ENCODE assay signal across 13 cellular contexts in the genomic region with DNA sequence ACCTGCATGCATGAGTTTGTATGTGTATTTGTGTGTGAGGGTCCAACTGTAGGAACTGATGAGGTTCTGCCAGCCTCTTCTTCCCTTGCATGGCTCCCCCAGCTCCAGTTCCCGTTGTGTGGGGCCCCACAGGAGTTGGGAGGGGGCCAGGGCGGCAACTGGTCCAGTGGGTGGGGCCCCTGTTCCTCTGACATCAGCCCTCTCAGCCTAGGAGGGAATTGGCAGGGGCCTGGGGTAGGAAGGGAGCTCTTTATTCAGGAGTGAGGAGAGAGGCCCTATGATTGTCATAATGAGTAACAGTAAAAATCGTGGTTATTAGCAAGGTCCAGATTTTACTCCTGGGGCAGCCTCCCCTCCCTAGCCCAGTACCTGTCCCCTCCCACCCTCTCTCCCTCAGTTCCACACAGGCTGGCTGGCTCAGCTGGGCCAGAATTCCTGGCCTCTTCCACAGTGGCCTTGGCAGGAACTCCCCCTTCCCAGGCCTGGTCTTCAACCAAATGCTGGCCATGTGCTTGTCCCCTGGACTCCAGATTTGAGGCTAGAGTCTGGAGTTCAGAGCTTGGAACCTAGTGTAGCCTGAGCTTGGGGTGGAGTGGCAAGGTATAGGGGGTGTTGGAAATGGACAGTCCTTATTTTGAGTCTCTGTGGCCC. TPM values are rescaled to one million over a fixed set of nuclear protein-coding genes. Genes with fewer than 3 reads are reported as not detected.
A peak's percentile ranks its signal among the peaks of the same experiment; 100 is the strongest.
DNase-seq lines count a peak whose midpoint lies in the region; ATAC-seq and TF ChIP-seq lines count a peak whose summit lies in the region.
"Had no signal": no experiment of that assay in that cellular context is flagged by ENCODE, and none has a peak within 500 bp of the region (broad histone marks: within the 10 kb centered on the region; RNA-seq: fewer than 3 reads in every experiment).

No MANE protein-coding gene starts in this region.

- H3K4me3 Mint-ChIP-seq in activated T-helper 17 cell treated with anti-CD3 and anti-CD28 coated beads, Interleukin-2, amount 50 U/mL, for 72 hours = peak overlapping the region; percentile 98
- no peak overlapping the region for H3K4me3 Mint-ChIP-seq in stimulated activated memory B cell treated with anti-CD40 and anti-IgM and Interleukin-4, amounts not matched to agents 10 μg/mL and 1 μg/mL and 100 μg/mL, for 72 hours
- H3K4me3 Mint-ChIP-seq: type B pancreatic cell had no signal

- no peak for TF ChIP-seq RAD21 in SK-N-SH (IDR thresholded peaks at IDR 0.05; ENCODE audit: low read length)

- TF ChIP-seq EP300 in SK-N-SH (IDR thresholded peaks at IDR 0.05; ENCODE audit: borderline replicate concordance in 1 of 2, low read depth in 1 of 2, low read length in 1 of 2) = no peak

- no peak for ATAC-seq in SK-N-SH treated with all-trans-retinoic acid at 6 μM for 48 hours
- ATAC-seq in activated T-helper 17 cell treated with anti-CD3 and anti-CD28 coated beads, Interleukin-2, amount 50 U/mL, for 72 hours (replicated peaks) = no peak
- peak in 1 of 2 donors; percentile 6 for ATAC-seq in right cardiac atrium
- no peak for ATAC-seq in stimulated activated memory B cell treated with anti-CD40 and anti-IgM and Interleukin-4, amounts not matched to agents 10 μg/mL and 1 μg/mL and 100 μg/mL, for 72 hours
- ATAC-seq in HG03521 (IDR thresholded peaks at IDR 0.05; ENCODE audit: unreplicated experiment) = no peak
- ATAC-seq in GM18867 (IDR thresholded peaks at IDR 0.05; ENCODE audit: unreplicated experiment) = no peak
- ATAC-seq: PC-3 had no signal

- H3K27ac Mint-ChIP-seq in activated T-helper 17 cell treated with anti-CD3 and anti-CD28 coated beads, Interleukin-2, amount 50 U/mL, for 72 hours = peak overlapping the region; percentile 100
- H3K27ac Mint-ChIP-seq in stimulated activated memory B cell treated with anti-CD40 and anti-IgM and Interleukin-4, amounts not matched to agents 10 μg/mL and 1 μg/mL and 100 μg/mL, for 72 hours = peak overlapping the region; percentile 98
- H3K27ac Mint-ChIP-seq: type B pancreatic cell had no signal

- H3K27me3 ChIP-seq in SK-N-SH (ENCODE audit: insufficient read depth) (no peaks in the 10 kb centered on the region), right cardiac atrium (ENCODE audit: control insufficient read depth, insufficient read depth) (no peaks in the 10 kb centered on the region)

- H3K9me3 ChIP-seq in SK-N-SH (no peaks in the 10 kb centered on the region), right cardiac atrium (ENCODE audit: control insufficient read depth, low read length) (no peaks in the 10 kb centered on the region)

- no peaks in the 10 kb centered on the region for H3K9me2 ChIP-seq in SK-N-SH

- H3K4me1 ChIP-seq in SK-N-SH (ENCODE audit: control insufficient read depth in 1 of 2, insufficient read depth in 2 of 2, low read depth in 1 of 2, low read length in 1 of 2) (peaks cover 74 to 87% of the 10 kb centered on the region in 2 experiments), right cardiac atrium (ENCODE audit: control insufficient read depth, insufficient read depth, low read length) (peaks cover 65% of the 10 kb centered on the region)

- peaks cover 64% of the 10 kb centered on the region for H3K36me3 Mint-ChIP-seq in activated T-helper 17 cell treated with anti-CD3 and anti-CD28 coated beads, Interleukin-2, amount 50 U/mL, for 72 hours (ENCODE audit: low read depth)
- peaks cover 22% of the 10 kb centered on the region for H3K36me3 Mint-ChIP-seq in stimulated activated memory B cell treated with anti-CD40 and anti-IgM and Interleukin-4, amounts not matched to agents 10 μg/mL and 1 μg/mL and 100 μg/mL, for 72 hours

- CTCF ChIA-PET in SK-N-SH (lab: Yijun Ruan, JAX) = interaction anchor here (1.0 to 57.6 kb wide), 4 partner anchors 15 to 88 kb away, joined by 3 to 1706 read pairs (median 88); partner anchors contain the start of genes CDC6 and RARA

- POLR2A ChIA-PET in SK-N-SH (lab: Yijun Ruan, JAX) = interaction anchor here (0.8 to 1.6 kb wide), 2 partner anchors 18 to 23 kb away, joined by 3 to 4 read pairs; no protein-coding TSS in a partner anchor

- peak overlapping the region; percentile 14 to 45; a peak in 3 of 4 replicates for H3K27ac ChIP-seq in SK-N-SH (ENCODE audit: low read depth in 2 of 2, low read length in 1 of 2)
- peak overlapping the region; percentile 61 for H3K27ac ChIP-seq in right cardiac atrium (ENCODE audit: low read length)

- H3K27me3 Mint-ChIP-seq in activated T-helper 17 cell treated with anti-CD3 and anti-CD28 coated beads, Interleukin-2, amount 50 U/mL, for 72 hours = no peaks in the 10 kb centered on the region
- H3K27me3 Mint-ChIP-seq in stimulated activated memory B cell treated with anti-CD40 and anti-IgM and Interleukin-4, amounts not matched to agents 10 μg/mL and 1 μg/mL and 100 μg/mL, for 72 hours = no peaks in the 10 kb centered on the region
- H3K27me3 Mint-ChIP-seq: type B pancreatic cell had no signal

- intact Hi-C loops in right cardiac atrium (cut with DNase I) = no loop called here

- no peak overlapping the region for H3K9ac ChIP-seq in SK-N-SH

- peaks cover 73% of the 10 kb centered on the region for H4K20me1 ChIP-seq in SK-N-SH (ENCODE audit: insufficient read depth)

- no peaks in the 10 kb centered on the region for H3K9me3 Mint-ChIP-seq in activated T-helper 17 cell treated with anti-CD3 and anti-CD28 coated beads, Interleukin-2, amount 50 U/mL, for 72 hours
- no peaks in the 10 kb centered on the region for H3K9me3 Mint-ChIP-seq in stimulated activated memory B cell treated with anti-CD40 and anti-IgM and Interleukin-4, amounts not matched to agents 10 μg/mL and 1 μg/mL and 100 μg/mL, for 72 hours
- H3K9me3 Mint-ChIP-seq: type B pancreatic cell had no signal

- no peak overlapping the region for H2AFZ ChIP-seq in SK-N-SH (ENCODE audit: low read depth)

- H3K79me2 ChIP-seq in SK-N-SH (ENCODE audit: insufficient read depth) = peaks cover 98% of the 10 kb centered on the region

- H3K4me3 ChIP-seq in SK-N-SH (ENCODE audit: low read depth in 2 of 2, low read length in 1 of 2) (no peak overlapping the region), right cardiac atrium (ENCODE audit: low read length) (no peak overlapping the region)

- peaks cover 25% of the 10 kb centered on the region for H3F3A ChIP-seq in SK-N-SH (replicated peaks; ENCODE audit: insufficient read depth)

- H3K4me1 Mint-ChIP-seq in activated T-helper 17 cell treated with anti-CD3 and anti-CD28 coated beads, Interleukin-2, amount 50 U/mL, for 72 hours = peaks cover 59% of the 10 kb centered on the region
- peaks cover 97% of the 10 kb centered on the region for H3K4me1 Mint-ChIP-seq in stimulated activated memory B cell treated with anti-CD40 and anti-IgM and Interleukin-4, amounts not matched to agents 10 μg/mL and 1 μg/mL and 100 μg/mL, for 72 hours

- TF ChIP-seq CTCF in SK-N-SH (IDR thresholded peaks at IDR 0.05) = no peak

- no peak for DNase-seq in SK-N-SH
- DNase-seq in right cardiac atrium = peak; percentile 83 to 92 (median 89)
- DNase-seq in hepatic stellate cell (ENCODE audit: low spot score) = no peak
- DNase-seq: kidney; PC-3; stimulated activated CD4-positive, alpha-beta T cell treated with anti-CD3 and anti-CD28 coated beads, Interleukin-15, amount 100 ng/mL, for 24 hours had no signal

- H3K36me3 ChIP-seq in SK-N-SH (replicated peaks in 1 of 2; ENCODE audit: control insufficient read depth in 1 of 2, insufficient read depth in 2 of 2, low read length in 1 of 2) = peaks cover 3 to 4% of the 10 kb centered on the region in 2 experiments

- H3K4me2 ChIP-seq in SK-N-SH = no peak overlapping the region; the same call in 1 of the 2 replicates

- WGBS in SK-N-SH (ENCODE audit: low lambda C conversion rate) = 62% methylated on average over 2 of the region's 3 CpGs
- WGBS in right cardiac atrium = 9% methylated on average over 3 of the region's 3 CpGs

TF ChIP-seq in SK-N-SH, 30 proteins besides CTCF, POLR2A, EP300 and RAD21:
- TF ChIP-seq MAX (IDR thresholded peaks at IDR 0.05; ENCODE audit: low read depth) (peak; percentile 58; the same call in 1 of the 2 replicates), NRF1 (IDR thresholded peaks at IDR 0.05; ENCODE audit: low read depth, low read length) (no peak), MXI1 (IDR thresholded peaks at IDR 0.05; ENCODE audit: low read depth, low read length) (peak; percentile 30; the same call in 1 of the 2 replicates)

TF ChIP-seq in SK-N-SH treated with all-trans-retinoic acid at 6 μM for 48 hours, 23 proteins besides CTCF, POLR2A, EP300 and RAD21 (continues in another document):
- TF ChIP-seq ARNTL (CRISPR knock-in tag; IDR thresholded peaks at IDR 0.05; ENCODE audit: borderline replicate concordance, low read depth) (no peak), PPARA (CRISPR knock-in tag; IDR thresholded peaks at IDR 0.05; ENCODE audit: borderline replicate concordance) (no peak), TCF4 (CRISPR knock-in tag; IDR thresholded peaks at IDR 0.05; ENCODE audit: borderline replicate concordance) (no peak), GLIS3 (CRISPR knock-in tag; IDR thresholded peaks at IDR 0.05) (no peak), ZNF70 (CRISPR knock-in tag; IDR thresholded peaks at IDR 0.05) (no peak)

RNA-seq across cellular contexts. Expression of gene RARA, which starts 18.9 kb away (rescaled TPM):
- polyA plus RNA-seq in SK-N-SH (2012; rRNA removed) (8.9 and 13.3 TPM in 2 replicates), right cardiac atrium (28.3 TPM)
- 6.9 and 9.6 TPM in 2 replicates for polyA plus RNA-seq in SK-N-SH (2012; cell fraction: cytosol; rRNA removed)
- polyA plus RNA-seq in SK-N-SH (2012; cell fraction: nucleus; rRNA removed) = 13.2 and 15.0 TPM in 2 replicates
- 10 to 100 TPM; 43.7 to 61.9 TPM for total RNA-seq in activated T-helper 17 cell treated with anti-CD3 and anti-CD28 coated beads, Interleukin-2, amount 50 U/mL, for 72 hours
- 10 to 100 TPM; 26.2 to 39.0 (median 29.1) TPM for total RNA-seq in right cardiac atrium

RNA-seq across cellular contexts. Expression of gene GJD3, which starts 36.7 kb away (rescaled TPM):
- polyA plus RNA-seq in SK-N-SH (2012; rRNA removed) (not detected in 2 replicates), right cardiac atrium (0.27 TPM)
- not detected in 2 replicates for polyA plus RNA-seq in SK-N-SH (2012; cell fraction: cytosol; rRNA removed)
- not detected in 2 replicates for polyA plus RNA-seq in SK-N-SH (2012; cell fraction: nucleus; rRNA removed)
- total RNA-seq in activated T-helper 17 cell treated with anti-CD3 and anti-CD28 coated beads, Interleukin-2, amount 50 U/mL, for 72 hours = not detected
- total RNA-seq in right cardiac atrium = 1 to 10 TPM in 1 of 4 donors, under 1 TPM in 3; 0.74 to 1.4 (median 0.86) TPM
- total RNA-seq: activated CD8-positive, alpha-beta memory T cell treated with anti-CD3 and anti-CD28 coated beads for 36 hours; PC-3 had no signal

RNA-seq across cellular contexts. Expression of gene CDC6, which starts 40.2 kb away (rescaled TPM):
- 12.7 and 12.8 TPM in 2 replicates for polyA plus RNA-seq in SK-N-SH (2012; rRNA removed)
- polyA plus RNA-seq in SK-N-SH (2012; cell fraction: cytosol; rRNA removed) = 15.2 and 16.8 TPM in 2 replicates
- 8.3 and 11.7 TPM in 2 replicates for polyA plus RNA-seq in SK-N-SH (2012; cell fraction: nucleus; rRNA removed)
- 100 to 1,000 TPM in 1 of 2 donors, 10 to 100 TPM in 1; 60.9 to 101 TPM for total RNA-seq in activated T-helper 17 cell treated with anti-CD3 and anti-CD28 coated beads, Interleukin-2, amount 50 U/mL, for 72 hours
- total RNA-seq in right cardiac atrium = 1 to 10 TPM; 1.0 to 1.8 (median 1.3) TPM
- polyA plus RNA-seq in right cardiac atrium = 0.36 TPM

Comparison
In these comparisons a context has a peak if more than half of its experiments do, and no peak if none do; other contexts are left out.
1. DNase-seq: peak in right cardiac atrium (3 of 3); none in SK-N-SH (single experiment) and hepatic stellate cell (single experiment).
2. RNA of gene CDC6, which starts 40.2 kb away (total RNA-seq): 60.9 to 101 TPM in activated T-helper 17 cell treated with anti-CD3 and anti-CD28 coated beads, Interleukin-2, amount 50 U/mL, for 72 hours; 1.0 to 1.8 TPM in right cardiac atrium; every median in the first group is over 10 times any median in the second.